ENCODE assay signal across 17 cellular contexts in the genomic region with DNA sequence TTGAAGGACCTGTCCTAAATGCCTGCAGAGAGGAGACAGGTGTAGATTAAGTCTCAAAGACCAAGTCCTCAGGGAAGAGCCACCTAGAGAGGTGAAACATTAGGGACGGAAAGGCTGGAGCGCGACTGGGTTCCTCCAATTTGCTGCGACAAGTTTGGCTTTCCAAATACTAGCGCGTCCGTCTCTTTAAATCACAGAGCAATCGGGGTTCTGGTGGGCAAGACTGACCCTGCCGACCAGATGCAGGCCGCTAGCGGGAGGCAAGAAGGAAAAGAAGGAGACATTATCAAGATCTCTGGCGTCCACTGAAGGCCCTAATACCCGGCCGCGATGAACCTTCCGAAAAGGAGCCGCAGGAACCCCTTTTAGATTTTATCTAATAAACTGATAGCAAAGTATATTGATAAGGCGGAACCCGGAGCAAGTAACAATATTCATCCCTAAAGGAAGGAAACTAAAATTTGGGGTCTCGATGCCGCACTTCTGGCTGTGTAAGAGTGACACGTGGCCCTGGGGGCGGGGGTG.
"Had no signal": no experiment of that assay in that cellular context is flagged by ENCODE, and none has a peak within 500 bp of the region (broad histone marks: within the 10 kb centered on the region; RNA-seq: fewer than 3 reads in every experiment).

No MANE protein-coding gene starts in this region.

- H3K27me3 ChIP-seq: ovary had no signal

- H3K27me3 Mint-ChIP-seq: activated naive CD4-positive, alpha-beta T cell treated with anti-CD3 and anti-CD28 coated beads, Interleukin-2, amount 10 ng/mL, durations not matched to agents 7 days and 5 days had no signal

- ATAC-seq: activated CD4-positive, CD25-positive, alpha-beta regulatory T cell treated with anti-CD3 and anti-CD28 coated beads, Interleukin-2, amount 50 U/mL, for 24 hours; activated T-cell treated with anti-CD3 and anti-CD28 coated beads, Interleukin-2, amount 50 U/mL, for 4 hours; lower lobe of right lung; sciatic nerve; stimulated activated effector memory CD8-positive, alpha-beta T cell treated with anti-CD3 and anti-CD28 coated beads, Interleukin-12 subunit alpha, Interleukin-12 subunit beta, amount 100 ng/mL, for 72 hours; upper lobe of right lung had no signal

- DNase-seq: activated CD4-positive, alpha-beta T cell treated with anti-CD3 and anti-CD28 coated beads, Interleukin-2, amount 10 ng/mL, durations not matched to agents 7 days and 5 days; activated CD8-positive, alpha-beta memory T cell treated with anti-CD3 and anti-CD28 coated beads, Interleukin-2, amount 50 U/mL, for 4 hours; activated effector memory CD4-positive, alpha-beta T cell treated with Interleukin-2 at 50 U/mL for 16 hours; activated naive CD4-positive, alpha-beta T cell treated with anti-CD3 and anti-CD28 coated beads, Interleukin-2, amount 10 ng/mL, durations not matched to agents 7 days and 5 days; activated T-cell treated with anti-CD3 and anti-CD28 coated beads, Interleukin-2, amount 50 U/mL, for 4 hours; cortex of kidney; effector CD4-positive, alpha-beta T cell; ovary; stimulated activated CD4-positive, alpha-beta T cell treated with anti-CD3 and anti-CD28 coated beads, Interleukin-4, amount 100 ng/mL, for 24 hours; upper lobe of right lung had no signal

- H3K4me3 ChIP-seq: breast epithelium, lower lobe of right lung, ovary, thoracic aorta, upper lobe of right lung had no signal

- H3K9me3 ChIP-seq: breast epithelium, lower lobe of right lung, ovary, thoracic aorta, upper lobe of right lung had no signal

- H3K4me3 Mint-ChIP-seq: activated CD4-positive, alpha-beta T cell treated with anti-CD3 and anti-CD28 coated beads, Interleukin-2, amount 10 ng/mL, durations not matched to agents 7 days and 5 days; activated naive CD4-positive, alpha-beta T cell treated with anti-CD3 and anti-CD28 coated beads, Interleukin-2, amount 10 ng/mL, durations not matched to agents 7 days and 5 days; activated T-cell treated with anti-CD3 and anti-CD28 coated beads, Interleukin-2, amount 50 U/mL, for 4 hours; stimulated activated effector memory CD8-positive, alpha-beta T cell treated with anti-CD3 and anti-CD28 coated beads, Interleukin-12 subunit alpha, Interleukin-12 subunit beta, amount 100 ng/mL, for 72 hours; T-helper 1 cell treated with Interleukin-12 subunit alpha and Interleukin-12 subunit beta and Interleukin-4 antibody, amounts not matched to agents 30 μg/mL and 1 μg/mL, for 36 hours had no signal

- H3K9me3 Mint-ChIP-seq: activated CD4-positive, alpha-beta T cell treated with anti-CD3 and anti-CD28 coated beads, Interleukin-2, amount 10 ng/mL, durations not matched to agents 7 days and 5 days; activated naive CD4-positive, alpha-beta T cell treated with anti-CD3 and anti-CD28 coated beads, Interleukin-2, amount 10 ng/mL, durations not matched to agents 7 days and 5 days; stimulated activated effector memory CD8-positive, alpha-beta T cell treated with anti-CD3 and anti-CD28 coated beads, Interleukin-12 subunit alpha, Interleukin-12 subunit beta, amount 100 ng/mL, for 72 hours; T-helper 1 cell treated with Interleukin-12 subunit alpha and Interleukin-12 subunit beta and Interleukin-4 antibody, amounts not matched to agents 30 μg/mL and 1 μg/mL, for 36 hours had no signal

- H3K27ac ChIP-seq: breast epithelium, lower lobe of right lung, ovary, thoracic aorta, upper lobe of right lung had no signal

- H3K27ac Mint-ChIP-seq: activated CD4-positive, alpha-beta T cell treated with anti-CD3 and anti-CD28 coated beads, Interleukin-2, amount 10 ng/mL, durations not matched to agents 7 days and 5 days; activated naive CD4-positive, alpha-beta T cell treated with anti-CD3 and anti-CD28 coated beads, Interleukin-2, amount 10 ng/mL, durations not matched to agents 7 days and 5 days; stimulated activated effector memory CD8-positive, alpha-beta T cell treated with anti-CD3 and anti-CD28 coated beads, Interleukin-12 subunit alpha, Interleukin-12 subunit beta, amount 100 ng/mL, for 72 hours; T-helper 1 cell treated with Interleukin-12 subunit alpha and Interleukin-12 subunit beta and Interleukin-4 antibody, amounts not matched to agents 30 μg/mL and 1 μg/mL, for 36 hours had no signal
